Comparison of ENCODE assay signal across 11 cellular contexts in the genomic region with DNA sequence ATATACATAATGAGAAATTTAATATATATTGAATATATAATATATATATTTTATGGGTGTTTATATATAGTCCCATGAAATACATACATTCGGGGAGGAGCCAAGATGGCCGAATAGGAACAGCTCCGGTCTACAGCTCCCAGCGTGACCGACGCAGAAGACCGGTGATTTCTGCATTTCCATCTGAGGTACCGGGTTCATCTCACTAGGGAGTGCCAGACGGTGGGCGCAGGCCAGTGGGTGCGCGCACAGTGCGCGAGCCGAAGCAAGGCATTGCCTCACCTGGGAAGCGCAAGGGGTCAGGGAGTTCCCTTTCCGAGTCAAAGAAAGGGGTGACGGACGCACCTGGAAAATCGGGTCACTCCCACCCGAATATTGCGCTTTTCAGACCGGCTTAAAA. TPM values are rescaled to one million over a fixed set of nuclear protein-coding genes. Genes with fewer than 3 reads are reported as not detected.
"Had no signal": no experiment of that assay in that cellular context is flagged by ENCODE, and none has a peak within 500 bp of the region (broad histone marks: within the 10 kb centered on the region; RNA-seq: fewer than 3 reads in every experiment).

No MANE protein-coding gene starts in this region.

RNA-seq across cellular contexts. Expression of gene SMIM36, which starts 9.6 kb away (rescaled TPM):
- total RNA-seq: activated CD8-positive, alpha-beta T cell treated with anti-CD3 and anti-CD28 coated beads, Interleukin-2, amount 10 ng/mL, durations not matched to agents 7 days and 5 days; aorta; breast epithelium; cerebellum; colonic mucosa; OCI-LY7; Peyer's patch; Right ventricle myocardium superior; SJCRH30; T-helper 2 cell treated with Interferon-gamma antibody and Interleukin-4, amounts not matched to agents 100 ng/mL and 5 ng/mL, for 36 hours had no signal
- polyA plus RNA-seq: aorta, SK-N-SH had no signal
